2 cellular contexts compared by ENCODE assay signal in genomic region chr15:95550702-95551101, GRCh38.
TF ChIP-seq lines count a peak whose summit lies in the region.

No MANE protein-coding gene starts in this region.

TF ChIP-seq in HEK293, 187 proteins besides CTCF, POLR2A, EP300 and RAD21 (continues in another document):
- TF ChIP-seq AEBP2 (tag by site-specific recombination; IDR thresholded peaks at IDR 0.05; ENCODE audit: borderline replicate concordance) (no peak), KLF16 (tag by site-specific recombination; IDR thresholded peaks at IDR 0.05) (0 out of 2 replicates have a peak, but pooled peaks have one; percentile 31), HIC1 (tag by site-specific recombination; IDR thresholded peaks at IDR 0.05) (0 out of 2 replicates have a peak, but pooled peaks have one; percentile 17), ZNF510 (tag by site-specific recombination; IDR thresholded peaks at IDR 0.05; ENCODE audit: insufficient replicate concordance) (no peak), PRDM6 (tag by site-specific recombination; IDR thresholded peaks at IDR 0.05) (peak; percentile 52; the same call in 1 of the 2 replicates), HOXC10 (CRISPR knock-in tag; IDR thresholded peaks at IDR 0.05) (no peak), ZBTB10 (tag by site-specific recombination; IDR thresholded peaks at IDR 0.05) (no peak), ZEB2 (tag by site-specific recombination; IDR thresholded peaks at IDR 0.05) (peak; percentile 49; the same call in 1 of the 2 replicates), KLF8 (tag by site-specific recombination; IDR thresholded peaks at IDR 0.05) (peak; percentile 22; the same call in 1 of the 2 replicates), ZXDB (tag by site-specific recombination; IDR thresholded peaks at IDR 0.05) (0 out of 2 replicates have a peak, but pooled peaks have one; percentile 14), ZNF843 (tag by site-specific recombination; IDR thresholded peaks at IDR 0.05) (peak; percentile 75), MZF1 (tag by site-specific recombination; IDR thresholded peaks at IDR 0.05; ENCODE audit: borderline replicate concordance) (no peak), FEZF1 (tag by site-specific recombination; IDR thresholded peaks at IDR 0.05) (peak; percentile 39; the same call in 1 of the 2 replicates), GLI2 (tag by site-specific recombination; IDR thresholded peaks at IDR 0.05; ENCODE audit: borderline replicate concordance, low read depth) (0 out of 2 replicates have a peak, but pooled peaks have one; percentile 10), ZSCAN18 (tag by site-specific recombination; IDR thresholded peaks at IDR 0.05) (no peak), ZNF629 (tag by site-specific recombination; IDR thresholded peaks at IDR 0.05) (peak; percentile 69; the same call in 1 of the 2 replicates), ZNF394 (tag by site-specific recombination; IDR thresholded peaks at IDR 0.05; ENCODE audit: borderline replicate concordance) (no peak; the same call in 1 of the 2 replicates)

TF ChIP-seq in H1, 55 proteins besides CTCF, POLR2A, EP300 and RAD21 (continued from another document):
- TF ChIP-seq FOSL1 (IDR thresholded peaks at IDR 0.05; ENCODE audit: insufficient read depth, low read depth, low read length) (no peak), JUN (IDR thresholded peaks at IDR 0.05; ENCODE audit: low read depth, low read length) (no peak), GABPA (IDR thresholded peaks at IDR 0.05; ENCODE audit: borderline replicate concordance, insufficient read depth, low read length) (no peak), TEAD4 (IDR thresholded peaks at IDR 0.05; ENCODE audit: low read depth, low read length) (no peak)
